Comparison of ENCODE assay signal across 17 cellular contexts in genomic region chr3:169996063-169996462, GRCh38. TPM values are rescaled to one million over a fixed set of nuclear protein-coding genes. Genes with fewer than 3 reads are reported as not detected.
DNase-seq lines count a peak whose midpoint lies in the region; ATAC-seq, FAIRE-seq and TF ChIP-seq lines count a peak whose summit lies in the region.
"Had no signal": no experiment of that assay in that cellular context is flagged by ENCODE, and none has a peak within 500 bp of the region (broad histone marks: within the 10 kb centered on the region; RNA-seq: fewer than 3 reads in every experiment).

No MANE protein-coding gene starts in this region.

- no peak overlapping the region for H2BK5ac ChIP-seq in H9 (ENCODE audit: insufficient read length, low read length)

- no peak overlapping the region for H3K23ac ChIP-seq in H9 (ENCODE audit: insufficient read length, low read depth, low read length)

- TF ChIP-seq CTCF in A549 (IDR thresholded peaks at IDR 0.05), result no peak
- TF ChIP-seq CTCF in H9 (conservative IDR thresholded peaks at IDR 0.05), result no peak
- no peak for TF ChIP-seq CTCF in PC-9 (conservative IDR thresholded peaks at IDR 0.05)
- TF ChIP-seq CTCF in GM10248 (IDR thresholded peaks at IDR 0.05; ENCODE audit: control extremely low read depth, extremely low read depth, low read depth, missing control alignments), result no peak

- peak overlapping the region in 2 of 3 experiments; percentile 52 to 95; a peak in 1 of 7 replicates for H3K27ac Mint-ChIP-seq in H9
- H3K27ac Mint-ChIP-seq: B cell had no signal

- no peaks in the 10 kb centered on the region for H3K79me2 ChIP-seq in H9 (ENCODE audit: insufficient read depth, low read length)
- no peaks in the 10 kb centered on the region for H3K79me2 ChIP-seq in PC-9 (ENCODE audit: low read depth)

- BruUV-seq in PC-9 (replicated peaks; lab: Mats Ljungman, UMichigan), result no TSS peak

- H3K4me1 Mint-ChIP-seq in H9, result no peaks in the 10 kb centered on the region

- H3K56ac ChIP-seq in H9 (ENCODE audit: insufficient read length, low read depth, low read length), result no peak overlapping the region

- H3K4me1 ChIP-seq in A549 (0 out of 3 replicates have a peak, but pooled peaks cover 3% of the 10 kb centered on the region), H9 (ENCODE audit: insufficient read depth, low read length) (no peaks in the 10 kb centered on the region), PC-9 (replicated peaks; ENCODE audit: insufficient read depth) (0 out of 2 replicates have a peak, but pooled peaks cover 4% of the 10 kb centered on the region)

- H4K5ac ChIP-seq in H9 (ENCODE audit: insufficient read length, low read depth, low read length), result no peak overlapping the region

- H4K91ac ChIP-seq in H9 (ENCODE audit: insufficient read length, low read depth, low read length), result no peak overlapping the region

- H3K14ac ChIP-seq in H9 (ENCODE audit: insufficient read depth, low read length), result no peak overlapping the region

- no peak overlapping the region for H2BK15ac ChIP-seq in H9 (ENCODE audit: low read depth, low read length)

- no peak for ATAC-seq in A549
- ATAC-seq: HCT116 had no signal

- no peaks in the 10 kb centered on the region for H4K20me1 ChIP-seq in H9 (ENCODE audit: control insufficient read depth, insufficient read depth, insufficient read length)
- no peaks in the 10 kb centered on the region for H4K20me1 ChIP-seq in PC-9 (ENCODE audit: insufficient read depth)

- H3K9me3 ChIP-seq in A549 (no peaks in the 10 kb centered on the region), H9 (ENCODE audit: control insufficient read depth, low read depth, low read length) (no peaks in the 10 kb centered on the region), PC-9 (ENCODE audit: insufficient read depth, low read depth) (no peaks in the 10 kb centered on the region)

- H3K9me2 ChIP-seq in PC-9 (ENCODE audit: insufficient read depth), result no peaks in the 10 kb centered on the region

- TF ChIP-seq POLR2A in A549 (IDR thresholded peaks at IDR 0.05; ENCODE audit: low read length), result no peak

- H3T11ph ChIP-seq in H9 (ENCODE audit: low read length), result no peak overlapping the region

- H3K4me2 ChIP-seq in A549 (no peak overlapping the region), H9 (ENCODE audit: insufficient read depth, insufficient read length, low read length) (no peak overlapping the region), PC-9 (no peak overlapping the region)

- CTCF ChIA-PET in A549 (lab: Yijun Ruan, JAX), result interaction anchor here (0.6 to 1.2 kb wide), 3 partner anchors 8 to 41 kb away, joined by 3 read pairs; partner anchors contain the start of gene GPR160
- CTCF ChIA-PET in PC-9 (lab: Charles Lee), result no interaction called here
- CTCF ChIA-PET in GM10248 (lab: Yijun Ruan, JAX), result interaction anchor here (0.8 to 1.1 kb wide), 4 partner anchors 9 to 58 kb away, joined by 3 read pairs; no protein-coding TSS in a partner anchor

- H3K4me3 ChIP-seq in A549, result no peak overlapping the region
- no peak overlapping the region for H3K4me3 ChIP-seq in PC-9

- no peaks in the 10 kb centered on the region for H3K9me3 Mint-ChIP-seq in H9
- H3K9me3 Mint-ChIP-seq: CD4-positive, alpha-beta memory T cell had no signal

- peaks cover 9 to 20% (median 15%) of the 10 kb centered on the region in 3 experiments; a peak in 6 of 7 replicates for H3K36me3 Mint-ChIP-seq in H9 (ENCODE audit: insufficient read depth in 1 of 3, low read depth in 3 of 3)

- H4K8ac ChIP-seq in H9 (replicated peaks; ENCODE audit: insufficient read length, low read depth, low read length), result no peak overlapping the region

- no peak overlapping the region for H2BK12ac ChIP-seq in H9 (ENCODE audit: insufficient read length, low read depth, low read length)

- H2BK120ac ChIP-seq in H9 (ENCODE audit: low read depth, low read length, poor library complexity, severe bottlenecking), result no peak overlapping the region

- H3K36me3 ChIP-seq in PC-9 (ENCODE audit: low read depth), result peaks cover 40% of the 10 kb centered on the region

- H3K18ac ChIP-seq in H9 (ENCODE audit: insufficient read length, low read depth, low read length), result no peak overlapping the region

- intact Hi-C loops in PC-9 (cut with micrococcal nuclease; ENCODE audit: unreplicated experiment), result loop anchor here (5.0 kb wide), 1 partner anchor 96 kb away; no protein-coding TSS in a partner anchor

- H3K27ac ChIP-seq in A549 (peak overlapping the region in 1 of 2 experiments; percentile 45; a peak in 1 of 6 replicates), H9 (ENCODE audit: insufficient read length, low read depth, low read length) (no peak overlapping the region), PC-9 (0 out of 2 replicates have a peak overlapping the region, but pooled peaks have one; percentile 3)

- H3K23me2 ChIP-seq in H9 (ENCODE audit: insufficient read length, low read depth, low read length, poor library complexity, severe bottlenecking), result no peaks in the 10 kb centered on the region

- no peak for TF ChIP-seq RAD21 in A549 (conservative IDR thresholded peaks at IDR 0.05 in 1 of 2, IDR thresholded peaks at IDR 0.05 in 1 of 2)

- FAIRE-seq in A549 (lab: Jason Lieb, UNC), result no peak
- FAIRE-seq: G401.6, GM19239 had no signal

- no peak for DNase-seq in A549 (ENCODE audit: low read depth in 1 of 2, low spot score in 1 of 2)
- DNase-seq in H9, result no peak
- DNase-seq in PC-9, result no peak
- peak; percentile 7 for DNase-seq in putamen (ENCODE audit: low spot score)
- no peak for DNase-seq in NCI-H510A treated with DMSO at 0.1 percent for 48 hours (lab: John Stamatoyannopoulos, UW)
- no peak for DNase-seq in effector CD8-positive, alpha-beta T cell (lab: John Stamatoyannopoulos, UW)
- DNase-seq in GM10248 (ENCODE audit: extremely low spot score), result no peak
- DNase-seq: C1 segment of cervical spinal cord; CD4-positive, alpha-beta memory T cell; DMS153; DMS79 treated with DMSO at 0.1 percent for 48 hours; EL; Karpas-422 had no signal

- no peaks in the 10 kb centered on the region for H3K27me3 ChIP-seq in H9 (ENCODE audit: insufficient read depth, low read length)
- no peaks in the 10 kb centered on the region for H3K27me3 ChIP-seq in PC-9 (ENCODE audit: insufficient read depth, low read depth)

- TF ChIP-seq EP300 in A549 (IDR thresholded peaks at IDR 0.05), result no peak

- no peaks in the 10 kb centered on the region for H3K27me3 Mint-ChIP-seq in H9 (ENCODE audit: low read depth)
- H3K27me3 Mint-ChIP-seq: B cell; CD4-positive, alpha-beta memory T cell had no signal

- POLR2A ChIA-PET in A549 (lab: Yijun Ruan, JAX) (no interaction called here), PC-9 (lab: Charles Lee; ENCODE audit: unreplicated experiment) (interaction anchor here (0.6 kb wide), 1 partner anchor 227 kb away, joined by 3 read pairs; the partner anchor contains the start of gene ACTRT3), GM10248 (lab: Yijun Ruan, JAX) (no interaction called here)

- peaks cover 6% of the 10 kb centered on the region for H3F3A ChIP-seq in PC-9 (ENCODE audit: insufficient read depth, low read depth)

- no peak overlapping the region for H3K4me3 Mint-ChIP-seq in H9
- H3K4me3 Mint-ChIP-seq: B cell; CD4-positive, alpha-beta memory T cell had no signal

- H2AFZ ChIP-seq in H9 (ENCODE audit: low read length), result no peak overlapping the region
- H2AFZ ChIP-seq in PC-9, result no peak overlapping the region

- WGBS in A549 (ENCODE audit: missing lambda C conversion rate), result 90% methylated on average over 2 of the region's 2 CpGs
- whole genome bisulfite sequencing in H9 (ENCODE audit: extremely low coverage, insufficient read length, low lambda C conversion rate), result no CpG with 5 or more reads among the region's 2 CpGs

- H2BK20ac ChIP-seq in H9 (ENCODE audit: low read depth, low read length, poor library complexity, severe bottlenecking), result no peak overlapping the region

- no peak overlapping the region for H2AK5ac ChIP-seq in H9 (ENCODE audit: insufficient read length, low read length)

- H3K79me1 ChIP-seq in H9 (ENCODE audit: insufficient read depth, low read depth, low read length, poor library complexity, severe bottlenecking), result no peaks in the 10 kb centered on the region

- no peak overlapping the region for H3K4ac ChIP-seq in H9 (ENCODE audit: low read depth, low read length)

- no peak overlapping the region for H3K9ac ChIP-seq in H9 (ENCODE audit: extremely low read depth, insufficient read length, low read length)

TF ChIP-seq in A549, 52 proteins besides CTCF, POLR2A, EP300 and RAD21 (continues in another document):
- TF ChIP-seq POLR2AphosphoS2 (conservative IDR thresholded peaks at IDR 0.05; ENCODE audit: low read length) (no peak), BHLHE40 (IDR thresholded peaks at IDR 0.05; ENCODE audit: low read depth, low read length) (no peak), SMC3 (IDR thresholded peaks at IDR 0.05) (no peak), E2F6 (IDR thresholded peaks at IDR 0.05; ENCODE audit: borderline replicate concordance, low read depth) (no peak), FOXS1 (CRISPR knock-in tag; IDR thresholded peaks at IDR 0.05) (no peak), RARB (CRISPR knock-in tag; IDR thresholded peaks at IDR 0.05) (no peak), JUNB (IDR thresholded peaks at IDR 0.05) (no peak), FOSB (CRISPR knock-in tag; IDR thresholded peaks at IDR 0.05) (no peak), NFE2L2 (conservative IDR thresholded peaks at IDR 0.05; ENCODE audit: low read length) (peak; percentile 42), PHF8 (IDR thresholded peaks at IDR 0.05; ENCODE audit: borderline replicate concordance, low read depth) (no peak)

RNA-seq across cellular contexts. Expression of gene SEC62, which starts 29.5 kb away (rescaled TPM):
- 84.5 and 88.1 TPM in 2 replicates for polyA plus RNA-seq in A549 (2011; rRNA removed)
- polyA plus RNA-seq in A549 (2012; cell fraction: cytosol; rRNA removed), result 16.9 and 22.0 TPM in 2 replicates
- 6.4 and 8.1 TPM in 2 replicates for polyA plus RNA-seq in A549 (2012; cell fraction: nucleus; rRNA removed)
- polyA plus RNA-seq in A549 (2017; fragmentation: RNase III; extraction: RNeasy Plus Mini Kit Qiagen cat#74134 plus additional on column Dnase treatment), result 105 to 111 TPM (median 107 TPM) in 3 replicates
- 70.5 and 83.8 TPM in 2 replicates for polyA minus RNA-seq in A549 (2011; rRNA and poly(A)+ RNA removed)
- 90.3 and 98.7 TPM in 2 replicates for total RNA-seq in H9 (2021)
- total RNA-seq in PC-9 (2021), result 61.8 and 99.6 TPM in 2 replicates

RNA-seq across cellular contexts. Expression of gene GPR160, which starts 41.7 kb away (rescaled TPM):
- polyA plus RNA-seq in A549 (2011; rRNA removed) (4.5 and 6.3 TPM in 2 replicates), A549 (2017; fragmentation: RNase III; extraction: RNeasy Plus Mini Kit Qiagen cat#74134 plus additional on column Dnase treatment) (2.0 TPM in 3 replicates)
- polyA plus RNA-seq in A549 (2012; cell fraction: cytosol; rRNA removed), result 1.1 and 1.6 TPM in 2 replicates
- 0.48 and 0.49 TPM in 2 replicates for polyA plus RNA-seq in A549 (2012; cell fraction: nucleus; rRNA removed)
- 0.54 and 0.79 TPM in 2 replicates for polyA minus RNA-seq in A549 (2011; rRNA and poly(A)+ RNA removed)
- total RNA-seq in H9 (2021) (14.1 and 15.4 TPM in 2 replicates), PC-9 (2021) (11.1 and 12.6 TPM in 2 replicates)
